Comparison of ENCODE assay signal across 23 cellular contexts in genomic region chr14:24935796-24936195, GRCh38.
"Had no signal": no experiment of that assay in that cellular context is flagged by ENCODE, and none has a peak within 500 bp of the region (broad histone marks: within the 10 kb centered on the region; RNA-seq: fewer than 3 reads in every experiment).

No MANE protein-coding gene starts in this region.

- H3K9me3 ChIP-seq: esophagus squamous epithelium, left lung, neutrophil, pancreas, psoas muscle, right atrium auricular region, tibial artery had no signal

- H3K36me3 ChIP-seq: esophagus squamous epithelium, left lung, neutrophil, pancreas, right atrium auricular region, tibial artery had no signal

- H3K27me3 ChIP-seq: esophagus squamous epithelium, foreskin keratinocyte, left lung, neutrophil, pancreas, right atrium auricular region, tibial artery had no signal

- FAIRE-seq: colon, pancreas had no signal

- H3K27ac ChIP-seq: esophagus squamous epithelium, foreskin keratinocyte, left lung, neutrophil, pancreas, psoas muscle, right atrium auricular region, tibial artery had no signal

- H3K4me1 ChIP-seq: esophagus squamous epithelium, foreskin keratinocyte, left lung, pancreas, psoas muscle, tibial artery had no signal

- H3K27ac Mint-ChIP-seq: activated naive CD4-positive, alpha-beta T cell treated with anti-CD3 and anti-CD28 coated beads, Interleukin-2, amount 50 U/mL, for 24 hours; mesothelial cell of epicardium; natural killer cell; T-helper 1 cell treated with Interleukin-12 subunit alpha and Interleukin-12 subunit beta and Interleukin-4 antibody, amounts not matched to agents 30 μg/mL and 1 μg/mL, for 36 hours; WTC11 had no signal

- H3K36me3 Mint-ChIP-seq: activated naive CD4-positive, alpha-beta T cell treated with anti-CD3 and anti-CD28 coated beads, Interleukin-2, amount 50 U/mL, for 24 hours; brain; natural killer cell; WTC11 had no signal

- H3K9me3 Mint-ChIP-seq: activated naive CD4-positive, alpha-beta T cell treated with anti-CD3 and anti-CD28 coated beads, Interleukin-2, amount 50 U/mL, for 24 hours; natural killer cell; T-helper 1 cell treated with Interleukin-12 subunit alpha and Interleukin-12 subunit beta and Interleukin-4 antibody, amounts not matched to agents 30 μg/mL and 1 μg/mL, for 36 hours had no signal

- DNase-seq: activated gamma-delta T cell treated with Interleukin-2 at 50 U/mL for 16 hours; activated T-cell treated with anti-CD3 and anti-CD28 coated beads, Interleukin-2, amount 50 U/mL, for 1 hour; aorta; central memory CD4-positive, alpha-beta T cell; esophagus squamous epithelium; foreskin keratinocyte; left lung; natural killer cell; pancreas; psoas muscle; stimulated activated CD4-positive, alpha-beta T cell treated with anti-CD3 and anti-CD28 coated beads, Interleukin-12 subunit alpha, Interleukin-12 subunit beta, amount 100 ng/mL, for 4 hours; stimulated activated CD4-positive, alpha-beta T cell treated with anti-CD3 and anti-CD28 coated beads, Interleukin-4, amount 100 ng/mL, for 4 hours; stimulated activated naive CD8-positive, alpha-beta T cell treated with anti-CD3 and anti-CD28 coated beads, Interleukin-15, Interleukin-2, amounts not matched to agents 100 U/mL and 50 U/mL, for 24 hours; T1000; tibial artery had no signal

- ATAC-seq: foreskin keratinocyte; left lung; natural killer cell; pancreas; psoas muscle; stimulated activated naive CD8-positive, alpha-beta T cell treated with anti-CD3 and anti-CD28 coated beads, Interleukin-15, Interleukin-2, amounts not matched to agents 100 U/mL and 50 U/mL, for 24 hours; WTC11 had no signal

- H3K4me1 Mint-ChIP-seq: activated naive CD4-positive, alpha-beta T cell treated with anti-CD3 and anti-CD28 coated beads, Interleukin-2, amount 50 U/mL, for 24 hours; natural killer cell had no signal

- H3K4me3 ChIP-seq: esophagus squamous epithelium, left lung, pancreas, psoas muscle, right atrium auricular region, tibial artery had no signal

- H3K27me3 Mint-ChIP-seq: brain had no signal

- H3K4me3 Mint-ChIP-seq: activated naive CD4-positive, alpha-beta T cell treated with anti-CD3 and anti-CD28 coated beads, Interleukin-2, amount 50 U/mL, for 24 hours; brain; mesothelial cell of epicardium; natural killer cell; T-helper 1 cell treated with Interleukin-12 subunit alpha and Interleukin-12 subunit beta and Interleukin-4 antibody, amounts not matched to agents 30 μg/mL and 1 μg/mL, for 36 hours; WTC11 had no signal
